In the genomic region with DNA sequence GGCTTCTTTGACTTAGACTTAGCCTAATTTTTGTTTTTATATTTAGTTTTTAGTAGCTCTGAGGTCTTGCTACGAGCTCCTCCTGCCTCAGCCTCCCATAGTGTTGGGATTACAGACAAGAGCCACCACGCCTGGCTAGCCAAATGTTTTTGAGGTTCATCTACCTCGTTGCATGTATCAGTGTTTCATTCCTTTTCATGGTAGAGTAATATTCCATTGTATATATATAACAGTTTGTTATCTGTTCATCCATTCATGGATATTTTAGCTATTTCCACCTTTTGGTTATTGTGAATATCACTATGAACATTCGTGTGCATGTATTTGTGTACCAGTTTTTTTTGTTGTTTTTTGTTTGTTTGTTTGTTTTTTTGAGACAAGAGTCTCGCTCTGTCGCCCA, we compare ENCODE assay signal across 23 cellular contexts.
"Had no signal": no experiment of that assay in that cellular context is flagged by ENCODE, and none has a peak within 500 bp of the region (broad histone marks: within the 10 kb centered on the region; RNA-seq: fewer than 3 reads in every experiment).

No MANE protein-coding gene starts in this region.

- H3K4me3 ChIP-seq: MG63 had no signal

- FAIRE-seq: HTR-8/SVneo had no signal

- ATAC-seq: Panc1 had no signal

- H3K9me3 ChIP-seq: SK-N-SH had no signal

- DNase-seq: Karpas-422, KG1, NCI-H1092, NCI-H1105 treated with DMSO at 0.1 percent for 48 hours, NCI-H1417 treated with DMSO at 0.1 percent for 48 hours, NCI-H146, NCI-H1694 treated with DMSO at 0.1 percent for 48 hours, NCI-H1930, NCI-H2081 treated with DMSO at 0.1 percent for 48 hours, NCI-H2171, NCI-H226, NCI-H446, NCI-H510A, NCI-H524 treated with DMSO at 0.1 percent for 48 hours, NCI-H69, NCI-H774, SHP77, SK-N-SH had no signal

- H3K4me2 ChIP-seq: SK-N-SH had no signal

- H3K27ac ChIP-seq: HL-60, RWPE1 had no signal
